27 cellular contexts compared by ENCODE assay signal in the genomic region with DNA sequence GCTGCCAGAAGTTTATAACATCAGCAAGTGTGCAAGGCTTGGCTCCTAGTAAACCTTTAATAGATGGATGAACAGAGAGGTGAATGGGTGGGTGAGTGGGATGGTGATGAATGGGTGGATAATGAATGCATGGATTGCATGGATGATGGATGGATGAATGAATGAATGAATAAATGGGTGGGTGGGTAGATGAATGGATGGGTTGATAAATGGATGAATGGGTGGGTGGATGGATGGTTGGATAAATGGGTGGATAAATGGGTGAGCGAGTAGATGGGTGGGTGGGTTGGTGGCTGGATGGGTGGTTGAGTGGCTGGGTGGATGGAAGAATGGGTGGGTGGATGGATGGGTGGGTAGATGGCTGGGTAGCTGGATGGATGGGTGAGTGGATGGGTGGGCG. TPM values are rescaled to one million over a fixed set of nuclear protein-coding genes. Genes with fewer than 3 reads are reported as not detected.
DNase-seq lines count a peak whose midpoint lies in the region; ATAC-seq, FAIRE-seq and TF ChIP-seq lines count a peak whose summit lies in the region.
"Had no signal": no experiment of that assay in that cellular context is flagged by ENCODE, and none has a peak within 500 bp of the region (broad histone marks: within the 10 kb centered on the region; RNA-seq: fewer than 3 reads in every experiment).

No MANE protein-coding gene starts in this region.

- H3K9me3 ChIP-seq in upper lobe of right lung = no peaks in the 10 kb centered on the region
- H3K9me3 ChIP-seq: BE2C had no signal

- peak overlapping the region; percentile 47 for H3K4me3 Mint-ChIP-seq in endothelial cell (ENCODE audit: unreplicated experiment)
- H3K4me3 Mint-ChIP-seq: CD14-positive monocyte; CD4-positive, alpha-beta memory T cell; CD4-positive, CD25-positive, alpha-beta regulatory T cell; CD8-positive, alpha-beta memory T cell had no signal

- H3K36me3 ChIP-seq in upper lobe of right lung = no peaks in the 10 kb centered on the region
- H3K36me3 ChIP-seq: BE2C, BLaER1 had no signal

- DNase-seq in HTR-8/SVneo (ENCODE audit: insufficient read length, low spot score) (no peak), endothelial cell (ENCODE audit: low spot score) (no peak), upper lobe of right lung (peak; percentile 16), SKM-1 (lab: John Stamatoyannopoulos, UW; ENCODE audit: unreplicated experiment) (no peak), GM19239 (ENCODE audit: insufficient read length, low spot score) (no peak)
- DNase-seq in activated CD8-positive, alpha-beta memory T cell treated with anti-CD3 and anti-CD28 coated beads for 24 hours = no peak
- DNase-seq: 8988T; ACHN; BE2C; C1 segment of cervical spinal cord; CD4-positive, alpha-beta memory T cell; CD4-positive, CD25-positive, alpha-beta regulatory T cell; CD8-positive, alpha-beta memory T cell; COR-L47; DMS 273 treated with DMSO at 0.1 percent for 48 hours; DMS153; DMS53; DMS79; DND-41; EL; GDM1 had no signal

- H3K9me3 Mint-ChIP-seq in endothelial cell (ENCODE audit: unreplicated experiment) = no peaks in the 10 kb centered on the region

- H3K27ac ChIP-seq in upper lobe of right lung = no peak overlapping the region
- H3K27ac ChIP-seq: BLaER1 had no signal

- no peak overlapping the region for H3K4me3 ChIP-seq in upper lobe of right lung
- H3K4me3 ChIP-seq: BLaER1, GM12878 had no signal

- no peaks in the 10 kb centered on the region for H3K4me1 ChIP-seq in upper lobe of right lung
- H3K4me1 ChIP-seq: BE2C had no signal

- no peaks in the 10 kb centered on the region for H3K4me1 Mint-ChIP-seq in endothelial cell (ENCODE audit: unreplicated experiment)
- H3K4me1 Mint-ChIP-seq: CD14-positive monocyte; CD4-positive, alpha-beta memory T cell; CD4-positive, CD25-positive, alpha-beta regulatory T cell; CD8-positive, alpha-beta memory T cell had no signal

- no peak for TF ChIP-seq CTCF in endothelial cell (IDR thresholded peaks at IDR 0.05; ENCODE audit: unreplicated experiment)
- TF ChIP-seq CTCF in upper lobe of right lung (IDR thresholded peaks at IDR 0.05) = no peak

- intact Hi-C loops in upper lobe of right lung (cut with DNase I) = no loop called here

- peaks cover 44% of the 10 kb centered on the region for H3K27me3 ChIP-seq in upper lobe of right lung
- H3K27me3 ChIP-seq: BLaER1 had no signal

- peaks cover 3% of the 10 kb centered on the region for H3K36me3 Mint-ChIP-seq in endothelial cell (ENCODE audit: low read depth, unreplicated experiment)
- H3K36me3 Mint-ChIP-seq: CD14-positive monocyte; CD4-positive, alpha-beta memory T cell; CD4-positive, CD25-positive, alpha-beta regulatory T cell; CD8-positive, alpha-beta memory T cell had no signal

- H3K27ac Mint-ChIP-seq in endothelial cell (ENCODE audit: unreplicated experiment) = no peak overlapping the region
- H3K27ac Mint-ChIP-seq: CD14-positive monocyte; CD4-positive, alpha-beta memory T cell; CD4-positive, CD25-positive, alpha-beta regulatory T cell; CD8-positive, alpha-beta memory T cell had no signal

- peaks cover 4% of the 10 kb centered on the region for H3K27me3 Mint-ChIP-seq in endothelial cell (ENCODE audit: unreplicated experiment)

- FAIRE-seq in HTR-8/SVneo (lab: Jason Lieb, UNC) = peak; percentile 89
- no peak for FAIRE-seq in GM19239 (lab: Jason Lieb, UNC)
- FAIRE-seq: A204.1, GM12878, GM12892, GM18507 had no signal

- ATAC-seq in upper lobe of right lung = no peak
- ATAC-seq: GM12878 had no signal

RNA-seq across cellular contexts. Expression of a gene that starts 28.5 kb away (rescaled TPM):
- total RNA-seq in endothelial cell (ENCODE audit: unreplicated experiment) (11.9 TPM), upper lobe of right lung (13.2 TPM)

RNA-seq across cellular contexts. Expression of a gene that starts 59.4 kb away (rescaled TPM):
- 1.1 TPM for total RNA-seq in endothelial cell (ENCODE audit: unreplicated experiment)
- total RNA-seq in upper lobe of right lung = 1.0 TPM
